Comparison of ENCODE assay signal across 10 cellular contexts in genomic region chr12:122982963-122983788, GRCh38. TPM values are rescaled to one million over a fixed set of nuclear protein-coding genes. Genes with fewer than 3 reads are reported as not detected.
A peak's percentile ranks its signal among the peaks of the same experiment; 100 is the strongest.
DNase-seq lines count a peak whose midpoint lies in the region; ATAC-seq lines count a peak whose summit lies in the region.
"Had no signal": no experiment of that assay in that cellular context is flagged by ENCODE, and none has a peak within 500 bp of the region (broad histone marks: within the 10 kb centered on the region; RNA-seq: fewer than 3 reads in every experiment).

No MANE protein-coding gene starts in this region.

- H3K4me1 Mint-ChIP-seq in activated T-cell treated with anti-CD3 and anti-CD28 coated beads, Interleukin-2, amount 50 U/mL, for 4 hours (ENCODE audit: low read depth): peaks cover 43% of the 10 kb centered on the region
- H3K4me1 Mint-ChIP-seq in activated CD8-positive, alpha-beta T cell treated with anti-CD3 and anti-CD28 coated beads, Interleukin-2, amount 10 ng/mL, durations not matched to agents 7 days and 5 days (ENCODE audit: low read depth): peaks cover 49% of the 10 kb centered on the region

- H3K4me3 Mint-ChIP-seq in activated T-cell treated with anti-CD3 and anti-CD28 coated beads, Interleukin-2, amount 50 U/mL, for 4 hours: peak overlapping the region; percentile 90
- H3K4me3 Mint-ChIP-seq in activated CD8-positive, alpha-beta T cell treated with anti-CD3 and anti-CD28 coated beads, Interleukin-2, amount 10 ng/mL, durations not matched to agents 7 days and 5 days: peak overlapping the region; percentile 85

- H3K27me3 Mint-ChIP-seq in activated T-cell treated with anti-CD3 and anti-CD28 coated beads, Interleukin-2, amount 50 U/mL, for 4 hours (ENCODE audit: low read depth): no peaks in the 10 kb centered on the region
- H3K27me3 Mint-ChIP-seq in activated CD8-positive, alpha-beta T cell treated with anti-CD3 and anti-CD28 coated beads, Interleukin-2, amount 10 ng/mL, durations not matched to agents 7 days and 5 days (ENCODE audit: low read depth): no peaks in the 10 kb centered on the region

- POLR2A ChIA-PET in activated CD8-positive, alpha-beta T cell treated with anti-CD3 and anti-CD28 coated beads, Interleukin-2, amount 10 ng/mL, durations not matched to agents 7 days and 5 days (lab: Charles Lee): interaction anchor here (0.7 to 1.6 kb wide), 3 partner anchors 12 to 160 kb away, joined by 3 to 6 read pairs (median 4); no protein-coding TSS in a partner anchor

- no peak for ATAC-seq in activated T-cell treated with anti-CD3 and anti-CD28 coated beads, Interleukin-2, amount 50 U/mL, for 4 hours
- no peak for ATAC-seq in activated CD8-positive, alpha-beta T cell treated with anti-CD3 and anti-CD28 coated beads, Interleukin-2, amount 10 ng/mL, durations not matched to agents 7 days and 5 days
- no peak for ATAC-seq in HG03039 (IDR thresholded peaks at IDR 0.05; ENCODE audit: unreplicated experiment)

- H3K27ac ChIP-seq in layer of hippocampus (ENCODE audit: low read depth, low read length): peak overlapping the region; percentile 46
- peak overlapping the region; percentile 64 for H3K27ac ChIP-seq in substantia nigra (ENCODE audit: low read depth, low read length, poor library complexity, severe bottlenecking)

- CTCF ChIA-PET in activated CD8-positive, alpha-beta T cell treated with anti-CD3 and anti-CD28 coated beads, Interleukin-2, amount 10 ng/mL, durations not matched to agents 7 days and 5 days (lab: Charles Lee): interaction anchor here (2.4 kb wide), 1 partner anchor 255 kb away, joined by 15 read pairs; no protein-coding TSS in a partner anchor

- DNase-seq in activated T-cell treated with anti-CD3 and anti-CD28 coated beads, Interleukin-2, amount 50 U/mL, for 4 hours: no peak
- DNase-seq in activated T-cell treated with anti-CD3 and anti-CD28 coated beads for 4 hours: no peak
- no peak for DNase-seq in activated CD8-positive, alpha-beta T cell treated with anti-CD3 and anti-CD28 coated beads, Interleukin-2, amount 10 ng/mL, durations not matched to agents 7 days and 5 days
- no peak for DNase-seq in substantia nigra (lab: John Stamatoyannopoulos, UW)
- DNase-seq in NCI-H774 (lab: John Stamatoyannopoulos, UW): no peak
- DNase-seq in ureter (ENCODE audit: low spot score): no peak
- DNase-seq: activated CD4-positive, CD25-positive, alpha-beta regulatory T cell treated with anti-CD3 and anti-CD28 coated beads, Interleukin-2, amount 50 U/mL, for 72 hours; stimulated activated CD4-positive, alpha-beta T cell treated with anti-CD3 and anti-CD28 coated beads, Interleukin-4, amount 100 ng/mL, for 1 hour had no signal

- H3K36me3 Mint-ChIP-seq in activated T-cell treated with anti-CD3 and anti-CD28 coated beads, Interleukin-2, amount 50 U/mL, for 4 hours (ENCODE audit: insufficient read depth): peaks cover 10% of the 10 kb centered on the region
- peaks cover 39% of the 10 kb centered on the region for H3K36me3 Mint-ChIP-seq in activated CD8-positive, alpha-beta T cell treated with anti-CD3 and anti-CD28 coated beads, Interleukin-2, amount 10 ng/mL, durations not matched to agents 7 days and 5 days (ENCODE audit: low read depth)

- H3K27me3 ChIP-seq in layer of hippocampus (ENCODE audit: control insufficient read depth, insufficient read depth, low read length): no peaks in the 10 kb centered on the region

- H3K9me3 Mint-ChIP-seq in activated T-cell treated with anti-CD3 and anti-CD28 coated beads, Interleukin-2, amount 50 U/mL, for 4 hours: no peaks in the 10 kb centered on the region
- H3K9me3 Mint-ChIP-seq in activated CD8-positive, alpha-beta T cell treated with anti-CD3 and anti-CD28 coated beads, Interleukin-2, amount 10 ng/mL, durations not matched to agents 7 days and 5 days (ENCODE audit: insufficient read depth): no peaks in the 10 kb centered on the region

- H3K27ac Mint-ChIP-seq in activated CD8-positive, alpha-beta T cell treated with anti-CD3 and anti-CD28 coated beads, Interleukin-2, amount 10 ng/mL, durations not matched to agents 7 days and 5 days: peak overlapping the region; percentile 87

RNA-seq across cellular contexts. Expression of gene ARL6IP4, which starts 2.7 kb away (rescaled TPM):
- total RNA-seq in activated T-cell treated with anti-CD3 and anti-CD28 coated beads, Interleukin-2, amount 50 U/mL, for 4 hours: 100 to 1,000 TPM; 118 to 141 (median 129) TPM
- 100 to 1,000 TPM; 204 to 213 TPM for total RNA-seq in activated CD8-positive, alpha-beta T cell treated with anti-CD3 and anti-CD28 coated beads, Interleukin-2, amount 10 ng/mL, durations not matched to agents 7 days and 5 days
- total RNA-seq in ureter: 130 TPM

RNA-seq across cellular contexts. Expression of gene OGFOD2, which starts 8.1 kb away (rescaled TPM):
- total RNA-seq in activated T-cell treated with anti-CD3 and anti-CD28 coated beads, Interleukin-2, amount 50 U/mL, for 4 hours: 10 to 100 TPM; 23.1 to 25.5 (median 24.7) TPM
- total RNA-seq in activated CD8-positive, alpha-beta T cell treated with anti-CD3 and anti-CD28 coated beads, Interleukin-2, amount 10 ng/mL, durations not matched to agents 7 days and 5 days: 10 to 100 TPM; 24.1 to 27.0 TPM
- total RNA-seq in ureter: 24.5 TPM

RNA-seq across cellular contexts. Expression of gene ABCB9, which starts 16.9 kb away (rescaled TPM):
- total RNA-seq in activated T-cell treated with anti-CD3 and anti-CD28 coated beads, Interleukin-2, amount 50 U/mL, for 4 hours: 1 to 10 TPM; 2.3 to 3.2 (median 2.9) TPM
- total RNA-seq in activated CD8-positive, alpha-beta T cell treated with anti-CD3 and anti-CD28 coated beads, Interleukin-2, amount 10 ng/mL, durations not matched to agents 7 days and 5 days: 1 to 10 TPM; 5.9 to 6.0 TPM
- total RNA-seq in ureter: 7.2 TPM
